In genomic region chr16:85169333-85170065, GRCh38 we compare ENCODE assay signal across 8 cellular contexts. TPM values are rescaled to one million over a fixed set of nuclear protein-coding genes. Genes with fewer than 3 reads are reported as not detected.
DNase-seq lines count a peak whose midpoint lies in the region; ATAC-seq and TF ChIP-seq lines count a peak whose summit lies in the region.

No MANE protein-coding gene starts in this region.

- intact Hi-C loops in Caco-2 (cut with micrococcal nuclease; ENCODE audit: unreplicated experiment), result no loop called here
- intact Hi-C loops in esophagus muscularis mucosa (cut with DNase I), result no loop called here
- intact Hi-C loops in ovary (cut with DNase I), result loop anchor here (5.0 to 10.0 kb wide), 4 partner anchors 42 to 68 kb away; no protein-coding TSS in a partner anchor

- TF ChIP-seq CTCF in Caco-2 (IDR thresholded peaks at IDR 0.05; ENCODE audit: insufficient read depth in 1 of 2, low read depth in 1 of 2, low read length in 1 of 2, severe bottlenecking in 1 of 2, unreplicated experiment in 1 of 2) (no peak), esophagus muscularis mucosa (IDR thresholded peaks at IDR 0.05) (no peak), ovary (IDR thresholded peaks at IDR 0.05) (peak in 1 of 3 donors; percentile 22)

- peak overlapping the region; percentile 51 for H3K4me3 Mint-ChIP-seq in Caco-2 (ENCODE audit: unreplicated experiment)

- TF ChIP-seq POLR2A in esophagus muscularis mucosa (IDR thresholded peaks at IDR 0.05; ENCODE audit: low read depth) (no peak), ovary (IDR thresholded peaks at IDR 0.05) (no peak)

- CTCF ChIA-PET in Caco-2 (lab: Charles Lee), result interaction anchor here (1.0 kb wide), 1 partner anchor 11 kb away, joined by 3 read pairs; no protein-coding TSS in a partner anchor

- H3K9me3 ChIP-seq in Caco-2, result no peaks in the 10 kb centered on the region
- no peaks in the 10 kb centered on the region for H3K9me3 ChIP-seq in esophagus muscularis mucosa
- H3K9me3 ChIP-seq in ovary, result no peaks in the 10 kb centered on the region

- POLR2A ChIA-PET in Caco-2 (lab: Charles Lee), result no interaction called here

- DNase-seq in Caco-2, result peak in 1 of 2 experiments; percentile 47
- DNase-seq in M059J (ENCODE audit: low read depth), result peak; percentile 40
- no peak for DNase-seq in esophagus muscularis mucosa (ENCODE audit: extremely low spot score)
- peak in 2 of 5 donors; percentile 55 to 66 for DNase-seq in ovary
- no peak for DNase-seq in NCI-H1694 treated with DMSO at 0.1 percent for 48 hours (lab: John Stamatoyannopoulos, UW)
- no peak for DNase-seq in NCI-H524 treated with DMSO at 0.1 percent for 48 hours (lab: John Stamatoyannopoulos, UW)
- no peak for DNase-seq in activated gamma-delta T cell (lab: John Stamatoyannopoulos, UW)

- H3K4me1 Mint-ChIP-seq in Caco-2 (ENCODE audit: low read depth, unreplicated experiment), result peaks cover 41% of the 10 kb centered on the region

- H3K36me3 Mint-ChIP-seq in Caco-2 (ENCODE audit: insufficient read depth, unreplicated experiment), result peaks cover 6% of the 10 kb centered on the region

- TF ChIP-seq EP300 in esophagus muscularis mucosa (IDR thresholded peaks at IDR 0.05) (no peak), ovary (IDR thresholded peaks at IDR 0.05) (no peak)

- ATAC-seq in GM18907 (IDR thresholded peaks at IDR 0.05; ENCODE audit: unreplicated experiment), result no peak

- H3K27ac Mint-ChIP-seq in Caco-2 (ENCODE audit: unreplicated experiment), result no peak overlapping the region

- H3K4me1 ChIP-seq in Caco-2 (peaks cover 58% of the 10 kb centered on the region), esophagus muscularis mucosa (peaks cover 72 to 96% (median 93%) of the 10 kb centered on the region in 4 donors), ovary (ENCODE audit: insufficient read depth) (peaks cover 27% of the 10 kb centered on the region)

- no peaks in the 10 kb centered on the region for H3K27me3 Mint-ChIP-seq in Caco-2 (ENCODE audit: insufficient read depth, unreplicated experiment)

- H3K9me3 Mint-ChIP-seq in Caco-2 (ENCODE audit: unreplicated experiment), result no peaks in the 10 kb centered on the region

- H3K27ac ChIP-seq in esophagus muscularis mucosa (replicated peaks in 1 of 4), result peak overlapping the region; percentile 59 to 78 (median 66)
- no peak overlapping the region for H3K27ac ChIP-seq in ovary

- no TSS peak for BruUV-seq in Caco-2 (replicated peaks; lab: Mats Ljungman, UMichigan)

- H3K27me3 ChIP-seq in Caco-2 (replicated peaks; ENCODE audit: control insufficient read depth, insufficient read depth, low read length) (no peaks in the 10 kb centered on the region), esophagus muscularis mucosa (peaks cover 0 to 7% (median 1%) of the 10 kb centered on the region in 4 donors), ovary (no peaks in the 10 kb centered on the region)

- H3K36me3 ChIP-seq in Caco-2 (ENCODE audit: control insufficient read depth, insufficient read depth, low read length) (no peaks in the 10 kb centered on the region), esophagus muscularis mucosa (no peaks in the 10 kb centered on the region), ovary (no peaks in the 10 kb centered on the region)

- H3K4me3 ChIP-seq in Caco-2 (ENCODE audit: low read depth, low read length), result peak overlapping the region; percentile 52
- peak overlapping the region; percentile 64 to 75 (median 66) for H3K4me3 ChIP-seq in esophagus muscularis mucosa
- H3K4me3 ChIP-seq in ovary, result peak overlapping the region; percentile 41

- no CpG with 5 or more reads among the region's 125 CpGs for WGBS in esophagus muscularis mucosa
- 0 to 1% (median 1%) methylated on average over 24 to 125 of the region's 125 CpGs for WGBS in ovary, 3 donors

RNA-seq across cellular contexts. Expression of gene CIBAR2, which starts 57.2 kb away (rescaled TPM):
- not detected in 2 replicates for total RNA-seq in Caco-2 (2022)
- total RNA-seq in M059J (2014; rRNA removed; shearing (Covaris generic)), result not detected in 2 replicates
- total RNA-seq in esophagus muscularis mucosa, result not detected
- 10 to 100 TPM in 1 of 7 donors, 1 to 10 TPM in 4, not detected in 2; 1.1 to 13.0 (median 1.7) TPM for total RNA-seq in ovary
- under 1 TPM in 1 of 2 donors, not detected in 1; 0.18 TPM for polyA plus RNA-seq in ovary

Comparison
In these comparisons a context has a peak if more than half of its experiments do, and no peak if none do; other contexts are left out.
1. H3K27ac ChIP-seq: peak in esophagus muscularis mucosa (4 of 4); none in ovary (0 of 2).
2. intact Hi-C loops: an anchor here in ovary (5.0 to 10.0 kb wide); none called in Caco-2 and esophagus muscularis mucosa.
3. Peak in every context shown above with its lines, with median percentiles within 50 percentile points of each other: H3K4me3 ChIP-seq.